1 cellular context compared by ENCODE assay signal in genomic region chr15:100735654-100736053, GRCh38.
TF ChIP-seq lines count a peak whose summit lies in the region.

No MANE protein-coding gene starts in this region.

TF ChIP-seq in IMR-90, 13 proteins besides CTCF, POLR2A, EP300 and RAD21:
- TF ChIP-seq FOS (IDR thresholded peaks at IDR 0.05; ENCODE audit: low read depth, low read length) (no peak), USF2 (IDR thresholded peaks at IDR 0.05; ENCODE audit: low read depth, low read length) (no peak), RFX5 (IDR thresholded peaks at IDR 0.05; ENCODE audit: low read depth, low read length) (no peak), NFE2L2 (IDR thresholded peaks at IDR 0.05; ENCODE audit: low read depth, low read length) (no peak), MAZ (IDR thresholded peaks at IDR 0.05; ENCODE audit: borderline replicate concordance, low read depth, low read length) (no peak), CHD1 (IDR thresholded peaks at IDR 0.05; ENCODE audit: low read depth, low read length) (no peak)
